In the genomic region with DNA sequence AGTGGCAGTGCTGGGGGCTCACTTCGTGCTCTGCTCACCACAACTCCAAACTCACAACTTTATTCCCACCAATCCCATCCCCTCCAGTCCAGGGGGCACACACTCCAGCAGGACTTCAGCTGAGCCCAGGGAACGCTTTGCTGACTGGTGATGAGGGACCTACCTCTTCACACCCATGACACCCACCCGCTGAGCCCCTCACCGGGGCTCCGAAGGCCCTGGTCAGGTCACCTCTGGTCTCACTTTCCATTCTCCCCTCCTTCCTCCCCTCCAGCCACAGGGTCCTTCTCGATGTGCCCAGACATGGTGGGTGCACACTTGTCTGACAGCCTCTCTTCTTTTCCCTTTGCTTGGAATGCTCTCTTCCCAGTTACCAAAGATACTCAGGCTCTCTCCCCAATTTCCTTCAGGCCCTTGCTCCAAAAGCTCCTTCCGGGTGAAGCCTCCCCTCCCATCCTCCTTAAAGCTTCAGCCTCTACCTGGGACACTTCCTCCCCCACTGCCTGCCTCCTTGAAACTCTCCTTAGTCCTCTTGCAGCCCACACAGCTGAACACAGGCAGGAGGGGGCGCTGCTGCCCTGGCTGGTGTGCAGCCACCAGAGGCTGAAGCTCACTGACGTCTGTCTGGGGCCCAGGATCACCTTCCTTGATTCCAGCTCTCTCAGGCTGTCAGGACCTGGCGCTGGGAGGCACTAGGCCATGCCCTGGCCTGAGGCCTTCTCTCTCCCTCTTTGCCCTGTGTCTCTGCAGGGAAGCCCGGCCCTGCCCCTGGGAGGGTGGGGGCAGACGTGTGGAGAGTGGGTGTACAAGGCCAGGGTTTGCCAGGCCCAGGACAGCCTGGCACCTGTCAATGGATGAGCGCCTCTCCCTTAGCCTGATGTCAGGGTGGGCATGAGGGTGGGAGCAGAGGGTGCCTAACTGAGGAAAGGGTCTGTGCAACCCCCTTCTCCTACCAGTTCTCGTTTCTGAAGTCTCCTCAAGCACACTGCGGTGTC, we compare ENCODE assay signal across 8 cellular contexts. TPM values are rescaled to one million over a fixed set of nuclear protein-coding genes. Genes with fewer than 3 reads are reported as not detected.
DNase-seq lines count a peak whose midpoint lies in the region; FAIRE-seq and TF ChIP-seq lines count a peak whose summit lies in the region.

No MANE protein-coding gene starts in this region.

- H3K4me3 Mint-ChIP-seq in glutamatergic neuron (ENCODE audit: unreplicated experiment) = no peak overlapping the region

- TF ChIP-seq CTCF in D721Med (IDR thresholded peaks at IDR 0.05; ENCODE audit: insufficient read depth, missing control alignments) (peak; percentile 56), HFF-Myc (IDR thresholded peaks at IDR 0.05; ENCODE audit: low read depth, low read length, missing control alignments) (peak; percentile 72), glutamatergic neuron (IDR thresholded peaks at IDR 0.05; ENCODE audit: partially characterized antibody, unreplicated experiment) (no peak)

- no peak overlapping the region for H3K4me3 ChIP-seq in HFF-Myc (replicated peaks; ENCODE audit: low read depth, low read length)

- peaks cover 6% of the 10 kb centered on the region for H3K27me3 Mint-ChIP-seq in glutamatergic neuron (ENCODE audit: unreplicated experiment)

- H3K9me3 Mint-ChIP-seq in glutamatergic neuron (ENCODE audit: unreplicated experiment) = no peaks in the 10 kb centered on the region

- DNase-seq in D721Med (ENCODE audit: insufficient read length, low spot score) (no peak), HFF-Myc (ENCODE audit: extremely low read depth, low read depth) (no peak), NCI-H526 treated with DMSO at 0.1 percent for 48 hours (lab: John Stamatoyannopoulos, UW) (peak; percentile 58), glutamatergic neuron (peak; percentile 56), pulmonary artery endothelial cell (ENCODE audit: low read depth, low spot score) (peak; percentile 35), KG1 (lab: John Stamatoyannopoulos, UW) (no peak), NCI-H1694 (lab: John Stamatoyannopoulos, UW) (no peak)
- DNase-seq in activated T-cell treated with anti-CD3 and anti-CD28 coated beads, Interleukin-2, amount 50 U/mL, for 48 hours = peak; percentile 72 to 79

- FAIRE-seq in D721Med (lab: Jason Lieb, UNC) = no peak

- H3K36me3 Mint-ChIP-seq in glutamatergic neuron (ENCODE audit: unreplicated experiment) = no peaks in the 10 kb centered on the region

- H3K4me1 Mint-ChIP-seq in glutamatergic neuron (ENCODE audit: low read depth, unreplicated experiment) = no peaks in the 10 kb centered on the region

- H3K27ac Mint-ChIP-seq in glutamatergic neuron (ENCODE audit: unreplicated experiment) = no peak overlapping the region

RNA-seq across cellular contexts. Expression of gene KCNE1, which starts 1.6 kb away (rescaled TPM):
- total RNA-seq in glutamatergic neuron (ENCODE audit: unreplicated experiment) (1.6 TPM), pulmonary artery endothelial cell (0.13 and 0.14 TPM in 2 replicates)

Comparison
In these comparisons a context has a peak if more than half of its experiments do, and no peak if none do; other contexts are left out.
1. DNase-seq: peak in NCI-H526 treated with DMSO at 0.1 percent for 48 hours (single experiment), activated T-cell treated with anti-CD3 and anti-CD28 coated beads, Interleukin-2, amount 50 U/mL, for 48 hours (2 of 2), glutamatergic neuron (single experiment) and pulmonary artery endothelial cell (single experiment); none in D721Med (single experiment), HFF-Myc (single experiment), KG1 (single experiment) and NCI-H1694 (single experiment).